In the genomic region with DNA sequence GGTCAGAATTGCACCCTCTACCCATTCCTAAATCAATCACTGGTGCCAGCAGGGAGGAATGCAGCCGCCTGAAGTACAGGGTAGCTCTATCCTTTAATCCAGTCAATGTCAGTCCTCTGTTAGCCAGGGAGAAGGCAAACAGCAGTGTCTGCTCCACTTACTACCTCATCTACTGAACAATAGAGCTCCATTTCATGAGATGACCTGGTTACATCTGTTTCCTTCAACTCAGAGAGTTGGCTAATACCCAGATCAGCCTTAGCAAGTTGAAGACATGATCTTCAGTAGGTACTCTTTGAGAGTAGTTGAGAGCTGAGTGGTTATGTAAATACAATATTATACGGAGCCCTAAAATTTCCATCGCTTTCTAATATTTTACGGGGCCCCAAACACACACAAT, we compare ENCODE assay signal across 24 cellular contexts. TPM values are rescaled to one million over a fixed set of nuclear protein-coding genes. Genes with fewer than 3 reads are reported as not detected.
DNase-seq lines count a peak whose midpoint lies in the region; FAIRE-seq and TF ChIP-seq lines count a peak whose summit lies in the region.
"Had no signal": no experiment of that assay in that cellular context is flagged by ENCODE, and none has a peak within 500 bp of the region (broad histone marks: within the 10 kb centered on the region; RNA-seq: fewer than 3 reads in every experiment).

No MANE protein-coding gene starts in this region.

- no peak overlapping the region for H2AFZ ChIP-seq in endothelial cell of umbilical vein (ENCODE audit: low read depth, low read length)
- H2AFZ ChIP-seq: GM23338 had no signal

- no peaks in the 10 kb centered on the region for H4K20me1 ChIP-seq in endothelial cell of umbilical vein (replicated peaks; ENCODE audit: control insufficient read depth, extremely low read depth, insufficient read depth, low read length)

- no peak overlapping the region for H3K27ac Mint-ChIP-seq in activated CD4-positive, alpha-beta T cell treated with anti-CD3 and anti-CD28 coated beads, Interleukin-2, amount 10 ng/mL, durations not matched to agents 24 days and 14 days
- H3K27ac Mint-ChIP-seq: CD14-positive monocyte; CD4-positive, alpha-beta T cell; CD8-positive, alpha-beta memory T cell; GM23338; H9 had no signal

- no peak for TF ChIP-seq CTCF in endothelial cell of umbilical vein (IDR thresholded peaks at IDR 0.05; ENCODE audit: extremely low read depth in 1 of 2, insufficient read depth in 1 of 2, low read depth in 1 of 2, low read length in 2 of 2)

- H3K27me3 ChIP-seq in endothelial cell of umbilical vein (ENCODE audit: control insufficient read depth in 2 of 2, insufficient read depth in 2 of 2, low read length in 2 of 2) (no peaks in the 10 kb centered on the region), MG63 (no peaks in the 10 kb centered on the region)
- H3K27me3 ChIP-seq: BE2C had no signal

- intact Hi-C loops in activated CD4-positive, alpha-beta T cell treated with anti-CD3 and anti-CD28 coated beads, Interleukin-2, amount 10 ng/mL, durations not matched to agents 24 days and 14 days (cut with micrococcal nuclease): no loop called here
- intact Hi-C loops in endothelial cell of umbilical vein (cut with micrococcal nuclease): no loop called here

- H3K36me3 ChIP-seq in endothelial cell of umbilical vein (ENCODE audit: control insufficient read depth in 2 of 2, extremely low read depth in 1 of 2, insufficient read depth in 2 of 2, low read length in 2 of 2) (no peaks in the 10 kb centered on the region), MG63 (no peaks in the 10 kb centered on the region)
- H3K36me3 ChIP-seq: BE2C; BLaER1 treated with 17β-estradiol and CSF1 and Interleukin-3, amounts not matched to agents 10 nM and 100 nM had no signal

- BruUV-seq in endothelial cell of umbilical vein (replicated peaks; lab: Mats Ljungman, UMichigan): no TSS peak

- H3K9me1 ChIP-seq in endothelial cell of umbilical vein (replicated peaks; ENCODE audit: control insufficient read depth, extremely low read depth, insufficient read depth, low read length): no peaks in the 10 kb centered on the region

- H3K27ac ChIP-seq in endothelial cell of umbilical vein (ENCODE audit: insufficient read depth, low read depth, low read length): peak overlapping the region; percentile 28
- H3K27ac ChIP-seq: A549; BLaER1 treated with 17β-estradiol and CSF1 and Interleukin-3, amounts not matched to agents 10 nM and 100 nM had no signal

- H3K9ac ChIP-seq in endothelial cell of umbilical vein (replicated peaks; ENCODE audit: extremely low read depth, insufficient read depth, low read length): no peak overlapping the region
- H3K9ac ChIP-seq: BLaER1 treated with 17β-estradiol and CSF1 and Interleukin-3, amounts not matched to agents 10 nM and 100 nM had no signal

- no peaks in the 10 kb centered on the region for H3K79me2 ChIP-seq in endothelial cell of umbilical vein (ENCODE audit: control insufficient read depth, insufficient read depth, low read length)

- POLR2A ChIA-PET in endothelial cell of umbilical vein (lab: Charles Lee): interaction anchor here (1.1 to 1.4 kb wide), 3 partner anchors 15 to 67 kb away, joined by 3 to 4 read pairs (median 3); no protein-coding TSS in a partner anchor

- H3K27me3 Mint-ChIP-seq in activated CD4-positive, alpha-beta T cell treated with anti-CD3 and anti-CD28 coated beads, Interleukin-2, amount 10 ng/mL, durations not matched to agents 24 days and 14 days: peaks cover 71% of the 10 kb centered on the region

- no peaks in the 10 kb centered on the region for H3K36me3 Mint-ChIP-seq in activated CD4-positive, alpha-beta T cell treated with anti-CD3 and anti-CD28 coated beads, Interleukin-2, amount 10 ng/mL, durations not matched to agents 24 days and 14 days (ENCODE audit: low read depth)
- H3K36me3 Mint-ChIP-seq: CD8-positive, alpha-beta memory T cell had no signal

- no peak for TF ChIP-seq POLR2A in endothelial cell of umbilical vein (IDR thresholded peaks at IDR 0.05; ENCODE audit: low read depth, low read length)

- peak; percentile 73 for FAIRE-seq in endothelial cell of umbilical vein (lab: Jason Lieb, UNC)
- FAIRE-seq: A549, D721Med, GM12878, GM19239 had no signal

- H3K4me3 ChIP-seq in endothelial cell of umbilical vein (replicated peaks in 1 of 3; ENCODE audit: insufficient read depth in 1 of 3, low read depth in 1 of 3, low read length in 3 of 3) (no peak overlapping the region), MG63 (no peak overlapping the region)
- H3K4me3 ChIP-seq: A549; BLaER1 treated with 17β-estradiol and CSF1 and Interleukin-3, amounts not matched to agents 10 nM and 100 nM; GM12878; GM23338 had no signal

- no peak overlapping the region for H3K4me2 ChIP-seq in endothelial cell of umbilical vein (ENCODE audit: insufficient read depth, low read length)
- H3K4me2 ChIP-seq: A549, GM23338 had no signal

- DNase-seq in activated CD4-positive, alpha-beta T cell treated with anti-CD3 and anti-CD28 coated beads, Interleukin-2, amount 10 ng/mL, durations not matched to agents 24 days and 14 days: peak; percentile 43
- no peak for DNase-seq in activated CD4-positive, alpha-beta T cell treated with anti-CD3 and anti-CD28 coated beads, Interleukin-2, amount 50 U/mL, for 48 hours
- DNase-seq in endothelial cell of umbilical vein (ENCODE audit: low read depth, low spot score): peak; percentile 86
- peak; percentile 78 for DNase-seq in pulmonary artery endothelial cell (ENCODE audit: low read depth, low spot score)
- no peak for DNase-seq in T-helper 2 cell
- DNase-seq in MG63: no peak
- DNase-seq: 8988T; ACHN; AML-193; BE2C; CD4-positive, alpha-beta T cell; CD8-positive, alpha-beta memory T cell; DMS 273 treated with DMSO at 0.1 percent for 48 hours; DMS79; EL; GDM1; H9 had no signal

- H3K4me1 Mint-ChIP-seq in activated CD4-positive, alpha-beta T cell treated with anti-CD3 and anti-CD28 coated beads, Interleukin-2, amount 10 ng/mL, durations not matched to agents 24 days and 14 days: peaks cover 2% of the 10 kb centered on the region

- dilution Hi-C loops in endothelial cell of umbilical vein (cut with MboI; ENCODE audit: extremely low pct_ligation_motif_present, low sequenced_read_pairs): no loop called here

- no peaks in the 10 kb centered on the region for H3K9me3 Mint-ChIP-seq in activated CD4-positive, alpha-beta T cell treated with anti-CD3 and anti-CD28 coated beads, Interleukin-2, amount 10 ng/mL, durations not matched to agents 24 days and 14 days
- H3K9me3 Mint-ChIP-seq: CD4-positive, alpha-beta T cell; CD8-positive, alpha-beta memory T cell; GM23338 had no signal

- no peaks in the 10 kb centered on the region for H3K9me3 ChIP-seq in endothelial cell of umbilical vein (replicated peaks; ENCODE audit: control insufficient read depth, insufficient read depth, low read length)
- H3K9me3 ChIP-seq in MG63: no peaks in the 10 kb centered on the region
- H3K9me3 ChIP-seq: BE2C had no signal

- peaks cover 15% of the 10 kb centered on the region for H3K4me1 ChIP-seq in endothelial cell of umbilical vein (ENCODE audit: control insufficient read depth, extremely low read depth, insufficient read depth, low read length)
- H3K4me1 ChIP-seq: A549, BE2C had no signal

- CTCF ChIA-PET in endothelial cell of umbilical vein (lab: Charles Lee): interaction anchor here (0.5 to 3.9 kb wide), 15 partner anchors 9 to 124 kb away, joined by 3 to 35 read pairs (median 4); no protein-coding TSS in a partner anchor

- H3K4me3 Mint-ChIP-seq in activated CD4-positive, alpha-beta T cell treated with anti-CD3 and anti-CD28 coated beads, Interleukin-2, amount 10 ng/mL, durations not matched to agents 24 days and 14 days: no peak overlapping the region
- H3K4me3 Mint-ChIP-seq: CD4-positive, alpha-beta T cell; CD8-positive, alpha-beta memory T cell; GM23338; H9 had no signal

TF ChIP-seq in endothelial cell of umbilical vein, 7 proteins besides CTCF, POLR2A, EP300 and RAD21:
- TF ChIP-seq JUN (IDR thresholded peaks at IDR 0.05; ENCODE audit: borderline replicate concordance, insufficient read depth, insufficient read length, low read depth): peak; percentile 16
- no peak for TF ChIP-seq GATA2 (IDR thresholded peaks at IDR 0.05; ENCODE audit: insufficient read depth, insufficient read length, low read depth, low read length)

RNA-seq across cellular contexts. Expression of a gene that starts 46.1 kb away (rescaled TPM):
- total RNA-seq in activated CD4-positive, alpha-beta T cell treated with anti-CD3 and anti-CD28 coated beads, Interleukin-2, amount 10 ng/mL, durations not matched to agents 24 days and 14 days: not detected in 2 replicates
- total RNA-seq in endothelial cell of umbilical vein: 115 and 174 TPM in 2 replicates
- 102 and 136 TPM in 2 replicates for polyA plus RNA-seq in endothelial cell of umbilical vein
- polyA plus RNA-seq in endothelial cell of umbilical vein (2011; cell fraction: cytosol; rRNA removed): 39.5 and 65.4 TPM in 2 replicates
- polyA plus RNA-seq in endothelial cell of umbilical vein (2011; cell fraction: nucleus; rRNA removed): 32.2 and 55.6 TPM in 2 replicates
- 16.9 and 23.7 TPM in 2 replicates for polyA plus RNA-seq in endothelial cell of umbilical vein (2012)
- 87.5 and 111 TPM in 2 replicates for polyA minus RNA-seq in endothelial cell of umbilical vein
- not detected for polyA minus RNA-seq in endothelial cell of umbilical vein (2011; cell fraction: cytosol; rRNA and poly(A)+ RNA removed)
- polyA minus RNA-seq in endothelial cell of umbilical vein (2011; cell fraction: nucleus; rRNA and poly(A)+ RNA removed): 19.8 and 20.0 TPM in 2 replicates
- total RNA-seq in pulmonary artery endothelial cell: 16.9 and 26.1 TPM in 2 replicates
- 0.53 TPM in 1 of 2 replicates, not detected in the other for total RNA-seq in MG63 (2014; rRNA removed; shearing (Covaris generic); ENCODE audit: low replicate concordance)
- total RNA-seq: CD4-positive, alpha-beta T cell; CD8-positive, alpha-beta memory T cell had no signal
- polyA plus RNA-seq: CD14-positive monocyte; CD8-positive, alpha-beta memory T cell had no signal

Comparison
In these comparisons a context has a peak if more than half of its experiments do, and no peak if none do; other contexts are left out.
1. DNase-seq: peak in activated CD4-positive, alpha-beta T cell treated with anti-CD3 and anti-CD28 coated beads, Interleukin-2, amount 10 ng/mL, durations not matched to agents 24 days and 14 days (single experiment), endothelial cell of umbilical vein (single experiment) and pulmonary artery endothelial cell (single experiment); none in activated CD4-positive, alpha-beta T cell treated with anti-CD3 and anti-CD28 coated beads, Interleukin-2, amount 50 U/mL, for 48 hours (0 of 2), T-helper 2 cell (0 of 5) and MG63 (single experiment).
2. RNA of a gene that starts 46.1 kb away (total RNA-seq): 115 to 174 TPM in endothelial cell of umbilical vein and 16.9 to 26.1 TPM in pulmonary artery endothelial cell; 0.53 TPM in MG63 and not detected in activated CD4-positive, alpha-beta T cell treated with anti-CD3 and anti-CD28 coated beads, Interleukin-2, amount 10 ng/mL, durations not matched to agents 24 days and 14 days; every median in the first group is over 10 times any median in the second.